In the genomic region with DNA sequence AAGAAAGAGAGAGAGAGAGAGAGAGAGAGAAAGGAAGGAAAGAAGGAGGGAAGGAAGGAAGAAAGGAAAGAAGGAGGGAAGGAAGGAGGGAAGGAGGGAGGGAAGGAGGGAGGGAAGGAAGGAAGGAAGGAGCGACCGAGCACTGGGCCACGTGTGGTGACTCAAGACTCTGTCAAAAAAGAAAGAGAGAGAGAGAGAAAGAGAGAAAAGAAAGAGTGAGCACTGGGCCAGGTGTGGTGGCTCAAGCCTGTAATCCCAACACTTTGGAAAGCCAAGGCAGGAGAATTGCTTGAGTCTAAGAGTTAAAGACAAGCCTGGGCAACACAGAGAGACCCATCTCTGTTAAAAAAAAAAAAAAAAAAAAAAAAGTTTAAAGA, we compare ENCODE assay signal across 24 cellular contexts. TPM values are rescaled to one million over a fixed set of nuclear protein-coding genes. Genes with fewer than 3 reads are reported as not detected.
DNase-seq lines count a peak whose midpoint lies in the region; ATAC-seq, FAIRE-seq and TF ChIP-seq lines count a peak whose summit lies in the region.
"Had no signal": no experiment of that assay in that cellular context is flagged by ENCODE, and none has a peak within 500 bp of the region (broad histone marks: within the 10 kb centered on the region; RNA-seq: fewer than 3 reads in every experiment).

No MANE protein-coding gene starts in this region.

- H3K27me3 ChIP-seq in body of pancreas (no peaks in the 10 kb centered on the region), iPS-18a (ENCODE audit: control insufficient read depth, insufficient read depth, low read length) (no peaks in the 10 kb centered on the region), small intestine (ENCODE audit: control insufficient read depth in 2 of 2, insufficient read depth in 2 of 2, low read length in 2 of 2) (no peaks in the 10 kb centered on the region), ascending aorta (no peaks in the 10 kb centered on the region), GM23248 (replicated peaks; ENCODE audit: insufficient read depth) (no peaks in the 10 kb centered on the region)
- H3K27me3 ChIP-seq: suprapubic skin, vagina had no signal

- no peak for TF ChIP-seq POLR2A in body of pancreas (IDR thresholded peaks at IDR 0.05)

- intact Hi-C loops in body of pancreas (cut with DNase I) (no loop called here), ascending aorta (cut with DNase I) (no loop called here)

- H3K9me3 ChIP-seq in body of pancreas, result no peaks in the 10 kb centered on the region
- H3K9me3 ChIP-seq in iPS-18a (ENCODE audit: control insufficient read depth, low read depth, low read length), result no peaks in the 10 kb centered on the region
- no peaks in the 10 kb centered on the region for H3K9me3 ChIP-seq in small intestine (ENCODE audit: control insufficient read depth, low read depth)
- no peaks in the 10 kb centered on the region for H3K9me3 ChIP-seq in ascending aorta
- no peaks in the 10 kb centered on the region for H3K9me3 ChIP-seq in GM23248 (ENCODE audit: low read depth)
- H3K9me3 ChIP-seq: suprapubic skin, vagina had no signal

- DNase-seq in HFFc6 (no peak), body of pancreas (no peak), small intestine (no peak), HK-2 (ENCODE audit: unreplicated experiment) (no peak), ascending aorta (ENCODE audit: low spot score in 2 of 2) (no peak), GM23248 (no peak)
- DNase-seq: activated gamma-delta T cell treated with Interleukin-2 at 50 U/mL for 16 hours; activated T-cell treated with anti-CD3 and anti-CD28 coated beads, Interleukin-2, amount 50 U/mL, for 1 hour; cortex of kidney; EL; kidney glomerular epithelial cell; naive B cell; NCI-H2171; NCI-H524; NK-92 treated with Interleukin-12 subunit alpha and Interleukin-12 subunit beta, amount 100 ng/mL, for 24 hours; stimulated activated CD4-positive, alpha-beta T cell treated with anti-CD3 and anti-CD28 coated beads, Interleukin-2, amount 100 ng/mL, for 24 hours; T-helper 2 cell had no signal

- H3K9ac ChIP-seq in iPS-18a (ENCODE audit: low read length), result peak overlapping the region; percentile 22
- no peak overlapping the region for H3K9ac ChIP-seq in GM23248
- H3K9ac ChIP-seq: KMS-11 had no signal

- H2AFZ ChIP-seq in GM23248, result no peak overlapping the region

- no peaks in the 10 kb centered on the region for H3K79me2 ChIP-seq in GM23248 (ENCODE audit: insufficient read depth)

- H3K27ac Mint-ChIP-seq in HFFc6, result peak overlapping the region; percentile 38; the same call in 1 of the 2 replicates
- H3K27ac Mint-ChIP-seq: endodermal cell, naive B cell had no signal

- no peak overlapping the region for H3K4me3 Mint-ChIP-seq in HFFc6
- H3K4me3 Mint-ChIP-seq: endodermal cell, naive B cell had no signal

- H3K4me3 ChIP-seq in body of pancreas (no peak overlapping the region), iPS-18a (ENCODE audit: low read length) (no peak overlapping the region), small intestine (ENCODE audit: low read depth in 1 of 2, low read length in 2 of 2) (no peak overlapping the region), ascending aorta (no peak overlapping the region), GM23248 (no peak overlapping the region)
- H3K4me3 ChIP-seq: skin epidermis, suprapubic skin, vagina had no signal

- H3K4me1 Mint-ChIP-seq in HFFc6 (ENCODE audit: low read depth), result peaks cover 42% of the 10 kb centered on the region

- H3K9me2 ChIP-seq in GM23248 (ENCODE audit: insufficient read depth), result no peaks in the 10 kb centered on the region

- TF ChIP-seq CTCF in HFFc6 (IDR thresholded peaks at IDR 0.05) (no peak), body of pancreas (IDR thresholded peaks at IDR 0.05) (no peak), ascending aorta (IDR thresholded peaks at IDR 0.05) (no peak)

- H3K9me3 Mint-ChIP-seq in HFFc6, result peaks cover 9% of the 10 kb centered on the region; the same call in 1 of the 2 replicates
- H3K9me3 Mint-ChIP-seq: naive B cell had no signal

- no peak for ATAC-seq in body of pancreas
- no peak for ATAC-seq in HG02678 (IDR thresholded peaks at IDR 0.05; ENCODE audit: unreplicated experiment)

- WGBS in body of pancreas, 2 donors, result 27 to 51% methylated on average over 3 of the region's 3 CpGs
- 4 to 30% (median 17%) methylated on average over 3 of the region's 3 CpGs for WGBS in small intestine, 3 donors
- WGBS in GM23248 (ENCODE audit: low coverage in 1 of 2, low lambda C conversion rate in 2 of 2, missing lambda C conversion rate in 2 of 2), 2 experiments, result 80 to 89% methylated on average over 3 of the region's 3 CpGs

- no peaks in the 10 kb centered on the region for H3K36me3 ChIP-seq in body of pancreas (replicated peaks in 1 of 2; ENCODE audit: insufficient read depth in 1 of 2, low read depth in 2 of 2)
- H3K36me3 ChIP-seq in iPS-18a (ENCODE audit: control insufficient read depth, low read depth, low read length), result no peaks in the 10 kb centered on the region
- no peaks in the 10 kb centered on the region for H3K36me3 ChIP-seq in small intestine (ENCODE audit: control insufficient read depth in 2 of 2, insufficient read depth in 2 of 2, low read length in 2 of 2)
- no peaks in the 10 kb centered on the region for H3K36me3 ChIP-seq in ascending aorta
- no peaks in the 10 kb centered on the region for H3K36me3 ChIP-seq in GM23248 (ENCODE audit: low read depth)
- H3K36me3 ChIP-seq: suprapubic skin, vagina had no signal

- peak overlapping the region in 3 of 4 donors; percentile 76 to 85 (median 83) for H3K27ac ChIP-seq in body of pancreas
- H3K27ac ChIP-seq in iPS-18a (ENCODE audit: low read length), result no peak overlapping the region
- H3K27ac ChIP-seq in small intestine (ENCODE audit: low read depth in 1 of 2, low read length in 1 of 2), result peak overlapping the region; percentile 56 to 90
- H3K27ac ChIP-seq in ascending aorta, result no peak overlapping the region
- no peak overlapping the region for H3K27ac ChIP-seq in GM23248
- H3K27ac ChIP-seq: KMS-11 had no signal

- FAIRE-seq in small intestine (lab: Jason Lieb, UNC), result no peak

- in situ Hi-C loops in GM23248 (cut with MboI), result no loop called here

- H3K36me3 Mint-ChIP-seq in HFFc6 (ENCODE audit: low read depth), result no peaks in the 10 kb centered on the region
- H3K36me3 Mint-ChIP-seq: naive B cell had no signal

- no peaks in the 10 kb centered on the region for H4K20me1 ChIP-seq in GM23248 (ENCODE audit: insufficient read depth)

- H3F3A ChIP-seq in GM23248 (ENCODE audit: insufficient read depth), result peaks cover 26% of the 10 kb centered on the region; the same call in 1 of the 2 replicates

- peaks cover 27% of the 10 kb centered on the region for H3K4me1 ChIP-seq in body of pancreas
- H3K4me1 ChIP-seq in iPS-18a (ENCODE audit: control insufficient read depth, low read depth, low read length), result no peaks in the 10 kb centered on the region
- peaks cover 2% of the 10 kb centered on the region in 2 donors for H3K4me1 ChIP-seq in small intestine (ENCODE audit: control insufficient read depth in 2 of 2, insufficient read depth in 1 of 2, low read depth in 1 of 2, low read length in 1 of 2)
- no peaks in the 10 kb centered on the region for H3K4me1 ChIP-seq in ascending aorta
- H3K4me1 ChIP-seq in GM23248 (ENCODE audit: insufficient read depth), result peaks cover 30% of the 10 kb centered on the region

- no peak overlapping the region for H3K4me2 ChIP-seq in GM23248 (ENCODE audit: unreplicated experiment)
- H3K4me2 ChIP-seq: KMS-11 had no signal

- H3K27me3 Mint-ChIP-seq in HFFc6 (ENCODE audit: insufficient read depth), result peaks cover 3% of the 10 kb centered on the region; the same call in 1 of the 2 replicates

RNA-seq across cellular contexts. Expression of gene PLEKHG6, which starts 16.3 kb away (rescaled TPM):
- total RNA-seq in HFFc6 (2021; fragmentation: NEBNext Ultra II Directional; extraction: Animal tissue kit (Norgen Biotek cat#: 25700)), result not detected
- total RNA-seq in body of pancreas, result 10 to 100 TPM in 1 of 2 donors, 1 to 10 TPM in 1; 7.0 to 16.2 TPM
- polyA plus RNA-seq in small intestine, result 100 to 1,000 TPM in 2 of 3 donors, 10 to 100 TPM in 1; 48.0 to 167 (median 105) TPM
- not detected for total RNA-seq in ascending aorta
- total RNA-seq in GM23248 (2014; rRNA removed; shearing (Covaris generic)), result not detected in 2 replicates
- polyA plus RNA-seq in GM23248 (2016; fragmentation: Nextera tagmentation; extraction: Ambion mirVana), result 0.30 TPM in 1 of 2 replicates, not detected in the other

RNA-seq across cellular contexts. Expression of gene TNFRSF1A, which starts 47.7 kb away (rescaled TPM):
- 100 to 1,000 TPM; 105 to 122 (median 112) TPM for total RNA-seq in HFFc6 (2021; fragmentation: NEBNext Ultra II Directional; extraction: Animal tissue kit (Norgen Biotek cat#: 25700))
- total RNA-seq in body of pancreas (10 to 100 TPM; 54.5 to 92.0 TPM), ascending aorta (528 TPM)
- polyA plus RNA-seq in small intestine (100 to 1,000 TPM in 1 of 3 donors, 10 to 100 TPM in 2; 77.2 to 102 (median 92.9) TPM), GM23248 (2016; fragmentation: Nextera tagmentation; extraction: Ambion mirVana) (183 and 197 TPM in 2 replicates)
- 247 and 343 TPM in 2 replicates for total RNA-seq in GM23248 (2014; rRNA removed; shearing (Covaris generic))

Comparison
In these comparisons a context has a peak if more than half of its experiments do, and no peak if none do; other contexts are left out.
1. H3K27ac ChIP-seq: peak in body of pancreas (3 of 4) and small intestine (2 of 2); none in iPS-18a (single experiment), ascending aorta (0 of 2) and GM23248 (single experiment).